In genomic region chr4:110164251-110164650, GRCh38 we compare ENCODE assay signal across 10 cellular contexts. TPM values are rescaled to one million over a fixed set of nuclear protein-coding genes. Genes with fewer than 3 reads are reported as not detected.
A peak's percentile ranks its signal among the peaks of the same experiment; 100 is the strongest.
DNase-seq lines count a peak whose midpoint lies in the region; ATAC-seq, FAIRE-seq and TF ChIP-seq lines count a peak whose summit lies in the region.
"Had no signal": no experiment of that assay in that cellular context is flagged by ENCODE, and none has a peak within 500 bp of the region (broad histone marks: within the 10 kb centered on the region; RNA-seq: fewer than 3 reads in every experiment).

No MANE protein-coding gene starts in this region.

- no peak overlapping the region for H3K4me3 Mint-ChIP-seq in activated CD4-positive, alpha-beta T cell treated with anti-CD3 and anti-CD28 coated beads for 36 hours
- H3K4me3 Mint-ChIP-seq in effector memory CD8-positive, alpha-beta T cell: no peak overlapping the region
- no peak overlapping the region for H3K4me3 Mint-ChIP-seq in osteocyte (ENCODE audit: unreplicated experiment)
- H3K4me3 Mint-ChIP-seq: dendritic cell treated with granulocyte-macrophage colony-stimulating factor and Interleukin-4, amounts not matched to agents 40 ng/mL and 50 ng/mL, for 4 days; naive B cell had no signal

- H3K36me3 Mint-ChIP-seq in activated CD4-positive, alpha-beta T cell treated with anti-CD3 and anti-CD28 coated beads for 36 hours (ENCODE audit: low read depth): peaks cover 20% of the 10 kb centered on the region
- H3K36me3 Mint-ChIP-seq in effector memory CD8-positive, alpha-beta T cell (ENCODE audit: insufficient read depth): no peaks in the 10 kb centered on the region
- H3K36me3 Mint-ChIP-seq in osteocyte (ENCODE audit: unreplicated experiment): no peaks in the 10 kb centered on the region
- H3K36me3 Mint-ChIP-seq: naive B cell had no signal

- no peaks in the 10 kb centered on the region for H3K27me3 Mint-ChIP-seq in activated CD4-positive, alpha-beta T cell treated with anti-CD3 and anti-CD28 coated beads for 36 hours
- no peaks in the 10 kb centered on the region for H3K27me3 Mint-ChIP-seq in effector memory CD8-positive, alpha-beta T cell
- no peaks in the 10 kb centered on the region for H3K27me3 Mint-ChIP-seq in osteocyte (ENCODE audit: unreplicated experiment)
- H3K27me3 Mint-ChIP-seq: dendritic cell treated with granulocyte-macrophage colony-stimulating factor and Interleukin-4, amounts not matched to agents 40 ng/mL and 50 ng/mL, for 4 days; naive B cell had no signal

- CTCF ChIA-PET in activated CD4-positive, alpha-beta T cell treated with anti-CD3 and anti-CD28 coated beads for 36 hours (lab: Charles Lee): interaction anchor here (0.5 to 1.6 kb wide), 6 partner anchors 9 to 117 kb away, joined by 3 to 4 read pairs (median 3); no protein-coding TSS in a partner anchor

- peak overlapping the region; percentile 48 for H3K27ac Mint-ChIP-seq in activated CD4-positive, alpha-beta T cell treated with anti-CD3 and anti-CD28 coated beads for 36 hours
- peak overlapping the region; percentile 44 to 91 for H3K27ac Mint-ChIP-seq in effector memory CD8-positive, alpha-beta T cell
- H3K27ac Mint-ChIP-seq in osteocyte (ENCODE audit: unreplicated experiment): peak overlapping the region; percentile 9
- H3K27ac Mint-ChIP-seq: dendritic cell treated with granulocyte-macrophage colony-stimulating factor and Interleukin-4, amounts not matched to agents 40 ng/mL and 50 ng/mL, for 4 days had no signal

- ATAC-seq in activated CD4-positive, alpha-beta T cell treated with anti-CD3 and anti-CD28 coated beads for 36 hours: no peak
- no peak for ATAC-seq in effector memory CD8-positive, alpha-beta T cell (replicated peaks)
- ATAC-seq in HG03097 (IDR thresholded peaks at IDR 0.05; ENCODE audit: low FRiP score, unreplicated experiment) (no peak), HG03378 (IDR thresholded peaks at IDR 0.05; ENCODE audit: unreplicated experiment) (no peak)

- intact Hi-C loops in activated CD4-positive, alpha-beta T cell treated with anti-CD3 and anti-CD28 coated beads for 36 hours (cut with DNase I, micrococcal nuclease): loop anchor here in 1 of 2 experiments (2.0 kb wide), 1 partner anchor 77 kb away; no protein-coding TSS in a partner anchor

- peak; percentile 58 for FAIRE-seq in RCC 7860 (lab: Jason Lieb, UNC)

- no peaks in the 10 kb centered on the region for H3K9me3 Mint-ChIP-seq in activated CD4-positive, alpha-beta T cell treated with anti-CD3 and anti-CD28 coated beads for 36 hours (ENCODE audit: low read depth)
- H3K9me3 Mint-ChIP-seq in effector memory CD8-positive, alpha-beta T cell: no peaks in the 10 kb centered on the region
- H3K9me3 Mint-ChIP-seq in osteocyte (ENCODE audit: unreplicated experiment): no peaks in the 10 kb centered on the region
- H3K9me3 Mint-ChIP-seq: dendritic cell treated with granulocyte-macrophage colony-stimulating factor and Interleukin-4, amounts not matched to agents 40 ng/mL and 50 ng/mL, for 4 days had no signal

- H3K4me1 Mint-ChIP-seq in activated CD4-positive, alpha-beta T cell treated with anti-CD3 and anti-CD28 coated beads for 36 hours: peaks cover 34% of the 10 kb centered on the region
- H3K4me1 Mint-ChIP-seq in effector memory CD8-positive, alpha-beta T cell (ENCODE audit: low read depth in 2 of 2): peaks cover 19 to 24% of the 10 kb centered on the region in 2 donors
- H3K4me1 Mint-ChIP-seq in osteocyte (ENCODE audit: unreplicated experiment): peaks cover 24% of the 10 kb centered on the region

- POLR2A ChIA-PET in activated CD4-positive, alpha-beta T cell treated with anti-CD3 and anti-CD28 coated beads for 36 hours (lab: Charles Lee): interaction anchor here (1.8 kb wide), 1 partner anchor 32 kb away, joined by 5 read pairs; no protein-coding TSS in a partner anchor

- TF ChIP-seq CTCF in osteocyte (IDR thresholded peaks at IDR 0.05): no peak

- DNase-seq in activated CD4-positive, alpha-beta T cell treated with anti-CD3 and anti-CD28 coated beads for 36 hours: peak; percentile 8
- no peak for DNase-seq in activated CD4-positive, alpha-beta T cell treated with anti-CD3 and anti-CD28 coated beads, Interleukin-2, amount 50 U/mL, for 4 hours
- DNase-seq in RCC 7860 (ENCODE audit: low spot score) (peak; percentile 84), osteocyte (ENCODE audit: extremely low spot score, unreplicated experiment) (no peak), NCI-H2081 (lab: John Stamatoyannopoulos, UW) (no peak)
- DNase-seq in effector memory CD8-positive, alpha-beta T cell: no peak
- DNase-seq: naive B cell had no signal

RNA-seq across cellular contexts. Expression of gene ELOVL6, which starts 34.2 kb away (rescaled TPM):
- 10 to 100 TPM; 10.2 TPM for total RNA-seq in activated CD4-positive, alpha-beta T cell treated with anti-CD3 and anti-CD28 coated beads for 36 hours
- 7.3 and 9.0 TPM in 2 replicates for total RNA-seq in osteocyte

Comparison
In these comparisons a context has a peak if more than half of its experiments do, and no peak if none do; other contexts are left out.
1. DNase-seq: peak in activated CD4-positive, alpha-beta T cell treated with anti-CD3 and anti-CD28 coated beads for 36 hours (single experiment) and RCC 7860 (single experiment); none in activated CD4-positive, alpha-beta T cell treated with anti-CD3 and anti-CD28 coated beads, Interleukin-2, amount 50 U/mL, for 4 hours (0 of 2), effector memory CD8-positive, alpha-beta T cell (0 of 3), osteocyte (single experiment) and NCI-H2081 (0 of 2).
2. H3K27ac Mint-ChIP-seq: peak in every context shown above with its lines; median percentile 68 in effector memory CD8-positive, alpha-beta T cell; 48 in activated CD4-positive, alpha-beta T cell treated with anti-CD3 and anti-CD28 coated beads for 36 hours; 9 in osteocyte.